Comparison of ENCODE assay signal across 8 cellular contexts in the genomic region with DNA sequence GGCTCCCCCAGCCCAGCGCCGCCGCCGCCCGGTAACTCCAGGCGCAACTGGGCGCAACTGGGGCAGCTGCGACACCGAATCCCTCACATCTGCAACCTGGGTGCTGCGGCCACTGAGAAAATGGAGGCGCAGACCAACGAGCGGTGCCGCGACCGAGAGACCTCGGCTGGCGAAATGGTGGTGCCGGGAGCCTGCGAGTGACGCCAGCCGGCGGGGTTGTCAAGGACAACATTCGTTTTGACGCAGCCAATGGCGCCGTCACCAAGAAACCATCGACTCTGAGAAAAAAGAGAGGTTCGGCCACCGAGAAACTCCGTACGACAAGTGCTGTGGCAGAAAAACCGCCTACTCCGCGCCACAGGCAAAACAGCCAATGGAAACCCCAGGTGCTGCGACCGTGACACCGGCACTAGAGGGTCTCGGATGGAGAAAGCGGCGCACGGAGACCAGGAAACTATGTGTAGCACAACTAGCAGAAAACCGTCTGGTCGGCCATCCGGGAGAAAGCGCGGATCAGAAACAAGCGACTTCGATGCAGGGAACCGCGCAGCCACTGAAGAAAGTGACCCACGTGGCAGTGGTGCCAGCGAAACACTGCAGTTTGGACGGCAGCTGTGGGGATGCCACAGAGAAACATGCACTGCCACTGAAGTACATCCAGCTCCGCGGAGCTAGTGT.
DNase-seq lines count a peak whose midpoint lies in the region; ATAC-seq lines count a peak whose summit lies in the region.

No MANE protein-coding gene starts in this region.

- peaks cover 34 to 45% (median 40%) of the 10 kb centered on the region in 3 donors for H3K4me1 Mint-ChIP-seq in T-cell

- peak overlapping the region; percentile 100 for H3K27ac Mint-ChIP-seq in T-cell

- DNase-seq in AG20443 (ENCODE audit: low spot score) (peak; percentile 55), GM19240 (ENCODE audit: insufficient read length, low spot score) (peak; percentile 14), T-cell (peak; percentile 53 to 89 (median 84)), NCI-H2171 (lab: John Stamatoyannopoulos, UW) (no peak)
- DNase-seq in stimulated activated CD8-positive, alpha-beta memory T cell treated with anti-CD3 and anti-CD28 coated beads, Interleukin-15, amount 100 ng/mL, for 4 hours (ENCODE audit: low read depth in 2 of 2): peak; percentile 45 to 53

- WGBS in adipose tissue, 3 donors: 2% methylated on average over 56 of the region's 56 CpGs

- ATAC-seq in HG03460 (IDR thresholded peaks at IDR 0.05; ENCODE audit: unreplicated experiment) (peak; percentile 32), T-cell (replicated peaks in 1 of 4) (peak; percentile 45 to 76 (median 54))

- no peaks in the 10 kb centered on the region for H3K27me3 Mint-ChIP-seq in T-cell

- H3K27ac ChIP-seq in adipose tissue (ENCODE audit: low read depth, low read length): peak overlapping the region; percentile 79
- peak overlapping the region; percentile 72 for H3K27ac ChIP-seq in layer of hippocampus (ENCODE audit: low read depth, low read length)

- H3K9me3 Mint-ChIP-seq in T-cell: peaks cover 0 to 15% (median 7%) of the 10 kb centered on the region in 3 donors

- POLR2A ChIA-PET in T-cell (lab: Charles Lee): interaction anchor here (0.6 to 4.5 kb wide), 16 partner anchors 12 to 170 kb away, joined by 3 to 70 read pairs (median 6); partner anchors contain the start of gene ZNF131 (in 1 of the 2)

- peaks cover 41% of the 10 kb centered on the region for H3K27me3 ChIP-seq in layer of hippocampus (ENCODE audit: control insufficient read depth, insufficient read depth, low read length)

- peak overlapping the region; percentile 96 to 98 (median 98) for H3K4me3 Mint-ChIP-seq in T-cell

- H3K36me3 Mint-ChIP-seq in T-cell: peaks cover 11% of the 10 kb centered on the region

- CTCF ChIA-PET in T-cell (lab: Charles Lee): interaction anchor here (0.7 to 5.2 kb wide), 8 partner anchors 40 to 170 kb away, joined by 3 to 64 read pairs (median 6); partner anchors contain the start of gene ZNF131 (in 1 of the 2)
